8 cellular contexts compared by ENCODE assay signal in genomic region chr12:113358381-113359132, GRCh38. TPM values are rescaled to one million over a fixed set of nuclear protein-coding genes. Genes with fewer than 3 reads are reported as not detected.
DNase-seq lines count a peak whose midpoint lies in the region; ATAC-seq and TF ChIP-seq lines count a peak whose summit lies in the region.

A gene with protein sequence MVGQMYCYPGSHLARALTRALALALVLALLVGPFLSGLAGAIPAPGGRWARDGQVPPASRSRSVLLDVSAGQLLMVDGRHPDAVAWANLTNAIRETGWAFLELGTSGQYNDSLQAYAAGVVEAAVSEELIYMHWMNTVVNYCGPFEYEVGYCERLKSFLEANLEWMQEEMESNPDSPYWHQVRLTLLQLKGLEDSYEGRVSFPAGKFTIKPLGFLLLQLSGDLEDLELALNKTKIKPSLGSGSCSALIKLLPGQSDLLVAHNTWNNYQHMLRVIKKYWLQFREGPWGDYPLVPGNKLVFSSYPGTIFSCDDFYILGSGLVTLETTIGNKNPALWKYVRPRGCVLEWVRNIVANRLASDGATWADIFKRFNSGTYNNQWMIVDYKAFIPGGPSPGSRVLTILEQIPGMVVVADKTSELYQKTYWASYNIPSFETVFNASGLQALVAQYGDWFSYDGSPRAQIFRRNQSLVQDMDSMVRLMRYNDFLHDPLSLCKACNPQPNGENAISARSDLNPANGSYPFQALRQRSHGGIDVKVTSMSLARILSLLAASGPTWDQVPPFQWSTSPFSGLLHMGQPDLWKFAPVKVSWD (plus strand): TSS chr12:113358587. CDS start chr12:113358601, 14 bp downstream.

- no peaks in the 10 kb centered on the region for H3K27me3 Mint-ChIP-seq in activated B cell treated with CpG ODN at 0.5 μM for 24 hours

- no peak for TF ChIP-seq POLR2A in spleen (IDR thresholded peaks at IDR 0.05)

- H3K36me3 ChIP-seq in spleen: peaks cover 0 to under 1% (median 0%) of the 10 kb centered on the region in 6 donors

- peaks cover 2% of the 10 kb centered on the region for H3K27me3 ChIP-seq in AG04450 (ENCODE audit: control insufficient read depth, insufficient read depth, low read length)
- no peaks in the 10 kb centered on the region for H3K27me3 ChIP-seq in spleen (replicated peaks in 1 of 7)

- H3K4me3 ChIP-seq in AG04450 (ENCODE audit: low read depth, low read length): peak within 1 kb of the TSS; percentile 92
- peak within 1 kb of the TSS; percentile 93 to 96 for H3K4me3 ChIP-seq in cardiac fibroblast (replicated peaks in 1 of 2; ENCODE audit: low read depth in 2 of 2, low read length in 2 of 2)
- peak within 1 kb of the TSS; percentile 65 to 94 (median 77) for H3K4me3 ChIP-seq in spleen

- H3K36me3 Mint-ChIP-seq in activated B cell treated with CpG ODN at 0.5 μM for 24 hours (ENCODE audit: low read depth): no peaks in the 10 kb centered on the region

- H3K9me3 ChIP-seq in AG04450 (ENCODE audit: control insufficient read depth, insufficient read depth, low read length) (peaks cover 3% of the 10 kb centered on the region; the same call in 1 of the 2 replicates), spleen (no peaks in the 10 kb centered on the region)

- intact Hi-C loops in activated B cell treated with CpG ODN at 0.5 μM for 24 hours (cut with micrococcal nuclease): loop anchor here (1.0 to 2.0 kb wide), 6 partner anchors 23 to 607 kb away; partner anchors contain the start of genes OAS2, SDSL, SLC8B1 and TPCN1
- intact Hi-C loops in spleen (cut with DNase I; ENCODE audit: low total_unique reads): no loop called here

- H3K27ac ChIP-seq in AG04450 (ENCODE audit: low read depth, low read length): no peak within 1 kb of the TSS
- peak within 1 kb of the TSS; percentile 78 to 92 (median 86) for H3K27ac ChIP-seq in spleen

- peaks cover 11% of the 10 kb centered on the region for H3K4me1 Mint-ChIP-seq in activated B cell treated with CpG ODN at 0.5 μM for 24 hours

- ATAC-seq in GM18873 (IDR thresholded peaks at IDR 0.05; ENCODE audit: low FRiP score, unreplicated experiment): peak; percentile 75
- ATAC-seq in HG03135 (IDR thresholded peaks at IDR 0.05; ENCODE audit: unreplicated experiment): peak; percentile 94
- peak; percentile 97 for ATAC-seq in activated B cell treated with CpG ODN at 0.5 μM for 24 hours (ENCODE audit: low read depth)

- peak within 1 kb of the TSS; percentile 91 for H3K4me3 Mint-ChIP-seq in activated B cell treated with CpG ODN at 0.5 μM for 24 hours

- H3K27ac Mint-ChIP-seq in activated B cell treated with CpG ODN at 0.5 μM for 24 hours: peak within 1 kb of the TSS; percentile 88

- H3K9me3 Mint-ChIP-seq in activated B cell treated with CpG ODN at 0.5 μM for 24 hours: no peaks in the 10 kb centered on the region

- DNase-seq in AG04450 (ENCODE audit: low read depth, low spot score) (peak; percentile 81), NCI-H2227 treated with DMSO at 0.1 percent for 48 hours (lab: John Stamatoyannopoulos, UW) (peak; percentile 84), activated B cell treated with CpG ODN at 0.5 μM for 24 hours (peak; percentile 90), cardiac fibroblast (ENCODE audit: low read depth in 2 of 2) (peak; percentile 93 to 96), inferior parietal cortex (ENCODE audit: extremely low spot score) (peak; percentile 87), spleen (peak; percentile 98)

- WGBS in spleen, 5 donors: 0 to 2% (median 1%) methylated on average over 17 to 67 of the region's 67 CpGs

- POLR2A ChIA-PET in AG04450 (lab: Yijun Ruan, JAX): interaction anchor here (0.7 to 1.4 kb wide), 4 partner anchors 64 to 175 kb away, joined by 3 to 5 read pairs (median 4); partner anchors contain the start of gene SDSL
- POLR2A ChIA-PET in activated B cell treated with CpG ODN at 0.5 μM for 24 hours (lab: Charles Lee): interaction anchor here (0.6 to 2.5 kb wide), 7 partner anchors 24 to 1085 kb away, joined by 3 to 13 read pairs (median 4); partner anchors contain the start of gene SLC8B1

- CTCF ChIA-PET in AG04450 (lab: Charles Lee): interaction anchor here (0.7 to 0.8 kb wide), 3 partner anchors 67 to 163 kb away, joined by 3 to 9 read pairs (median 3); no protein-coding TSS in a partner anchor
- CTCF ChIA-PET in activated B cell treated with CpG ODN at 0.5 μM for 24 hours (lab: Charles Lee): no interaction called here

- H3K4me1 ChIP-seq in spleen: peaks cover 12 to 46% (median 25%) of the 10 kb centered on the region in 6 donors

- TF ChIP-seq CTCF in AG04450 (IDR thresholded peaks at IDR 0.05; ENCODE audit: low read depth, low read length) (no peak), activated B cell treated with CpG ODN at 0.5 μM for 24 hours (IDR thresholded peaks at IDR 0.05) (no peak), cardiac fibroblast (IDR thresholded peaks at IDR 0.05; ENCODE audit: low read depth, low read length) (no peak), spleen (IDR thresholded peaks at IDR 0.05 in 8 of 11, conservative IDR thresholded peaks at IDR 0.05 in 3 of 11) (peak in 3 of 11 experiments; percentile 3 to 20 (median 15))

RNA-seq across cellular contexts. Expression of the gene that starts here (rescaled TPM):
- polyA plus RNA-seq in AG04450 (2011; rRNA removed) (16.0 and 32.7 TPM in 2 replicates), spleen (1 to 10 TPM; 4.2 to 9.0 (median 4.3) TPM)
- polyA minus RNA-seq in AG04450 (2011; rRNA and poly(A)+ RNA removed): 22.7 and 35.5 TPM in 2 replicates
- total RNA-seq in activated B cell treated with CpG ODN at 0.5 μM for 24 hours (11.5 and 13.7 TPM in 2 replicates), spleen (10 to 100 TPM; 27.9 to 38.8 (median 30.6) TPM)
